ENCODE assay signal across 28 cellular contexts in genomic region chr2:21469564-21469963, GRCh38.
"Had no signal": no experiment of that assay in that cellular context is flagged by ENCODE, and none has a peak within 500 bp of the region (broad histone marks: within the 10 kb centered on the region; RNA-seq: fewer than 3 reads in every experiment).

No MANE protein-coding gene starts in this region.

- H3K4me2 ChIP-seq: hepatocyte, neural progenitor cell had no signal

- H3K4me3 Mint-ChIP-seq: naive thymus-derived CD8-positive, alpha-beta T cell; nephron; neural progenitor cell; stimulated activated naive B cell treated with anti-CD40 and anti-IgM and Interleukin-4, amounts not matched to agents 10 μg/mL and 1 μg/mL and 100 μg/mL, for 72 hours had no signal

- H3K79me2 ChIP-seq: hepatocyte, parathyroid adenoma had no signal

- H3K4me1 Mint-ChIP-seq: naive thymus-derived CD8-positive, alpha-beta T cell; stimulated activated naive B cell treated with anti-CD40 and anti-IgM and Interleukin-4, amounts not matched to agents 10 μg/mL and 1 μg/mL and 100 μg/mL, for 72 hours had no signal

- H3K27ac Mint-ChIP-seq: naive thymus-derived CD8-positive, alpha-beta T cell; nephron; neural progenitor cell; stimulated activated naive B cell treated with anti-CD40 and anti-IgM and Interleukin-4, amounts not matched to agents 10 μg/mL and 1 μg/mL and 100 μg/mL, for 72 hours had no signal

- H3K4me1 ChIP-seq: neural progenitor cell, parathyroid adenoma, right atrium auricular region, testis, thyroid gland, transverse colon, upper lobe of left lung, vagina had no signal

- H3K4me3 ChIP-seq: hepatocyte, left ventricle myocardium inferior, lung, mucosa of descending colon, neural progenitor cell, right atrium auricular region, skin epidermis, stomach, testis, thyroid gland, transverse colon, upper lobe of left lung, vagina had no signal

- H3K27me3 Mint-ChIP-seq: naive thymus-derived CD8-positive, alpha-beta T cell; progenitor cell of endocrine pancreas; stimulated activated naive B cell treated with anti-CD40 and anti-IgM and Interleukin-4, amounts not matched to agents 10 μg/mL and 1 μg/mL and 100 μg/mL, for 72 hours had no signal

- DNase-seq: islet precursor cell; left ventricle myocardium inferior; midbrain; mucosa of descending colon; naive thymus-derived CD8-positive, alpha-beta T cell; occipital lobe; stimulated activated CD4-positive, alpha-beta T cell treated with anti-CD3 and anti-CD28 coated beads, Interleukin-12 subunit alpha, Interleukin-12 subunit beta, amount 100 ng/mL, for 4 hours; stimulated activated CD4-positive, alpha-beta T cell treated with anti-CD3 and anti-CD28 coated beads, Interleukin-15, amount 100 ng/mL, for 24 hours; stimulated activated CD4-positive, alpha-beta T cell treated with anti-CD3 and anti-CD28 coated beads, Interleukin-2, amount 100 ng/mL, for 24 hours; stimulated activated CD4-positive, alpha-beta T cell treated with anti-CD3 and anti-CD28 coated beads, Interleukin-4, amount 100 ng/mL, for 1 hour; stimulated activated naive B cell treated with anti-CD40 and anti-IgM and Interleukin-4, amounts not matched to agents 10 μg/mL and 1 μg/mL and 100 μg/mL, for 72 hours; stimulated activated naive CD8-positive, alpha-beta T cell treated with anti-CD3 and anti-CD28 coated beads, Interleukin-15, Interleukin-2, amounts not matched to agents 100 U/mL and 50 U/mL, for 24 hours; stomach; testis; thyroid gland; transverse colon; upper lobe of left lung had no signal

- H3K27ac ChIP-seq: hepatocyte, left ventricle myocardium inferior, neural progenitor cell, neutrophil, parathyroid adenoma, right atrium auricular region, skin epidermis, stomach, testis, thyroid gland, transverse colon, upper lobe of left lung, vagina had no signal

- H3K9me3 Mint-ChIP-seq: nephron, neural progenitor cell had no signal

- ATAC-seq: mucosa of descending colon; naive thymus-derived CD8-positive, alpha-beta T cell; sciatic nerve; stimulated activated naive B cell treated with anti-CD40 and anti-IgM and Interleukin-4, amounts not matched to agents 10 μg/mL and 1 μg/mL and 100 μg/mL, for 72 hours; stimulated activated naive CD8-positive, alpha-beta T cell treated with anti-CD3 and anti-CD28 coated beads, Interleukin-15, Interleukin-2, amounts not matched to agents 100 U/mL and 50 U/mL, for 24 hours had no signal

- H3K36me3 ChIP-seq: left ventricle myocardium inferior, neural progenitor cell, neutrophil, right atrium auricular region, stomach, thyroid gland, transverse colon, upper lobe of left lung, vagina had no signal

- H3K36me3 Mint-ChIP-seq: naive thymus-derived CD8-positive, alpha-beta T cell; neural progenitor cell; stimulated activated naive B cell treated with anti-CD40 and anti-IgM and Interleukin-4, amounts not matched to agents 10 μg/mL and 1 μg/mL and 100 μg/mL, for 72 hours had no signal

- H3K9ac ChIP-seq: neural progenitor cell, parathyroid adenoma had no signal

- H3K9me3 ChIP-seq: left ventricle myocardium inferior, mucosa of descending colon, neutrophil, right atrium auricular region, stomach, testis, thyroid gland, transverse colon, upper lobe of left lung, vagina had no signal

- H2AFZ ChIP-seq: hepatocyte, neural progenitor cell, parathyroid adenoma had no signal

- H3K27me3 ChIP-seq: hepatocyte, neural progenitor cell, neutrophil, right atrium auricular region, stomach, testis, thyroid gland, transverse colon, upper lobe of left lung, vagina had no signal
